In genomic region chr1:225447001-225447615, GRCh38 we compare ENCODE assay signal across 12 cellular contexts. TPM values are rescaled to one million over a fixed set of nuclear protein-coding genes. Genes with fewer than 3 reads are reported as not detected.
DNase-seq lines count a peak whose midpoint lies in the region; ATAC-seq, FAIRE-seq and TF ChIP-seq lines count a peak whose summit lies in the region.
"Had no signal": no experiment of that assay in that cellular context is flagged by ENCODE, and none has a peak within 500 bp of the region (broad histone marks: within the 10 kb centered on the region; RNA-seq: fewer than 3 reads in every experiment).

No MANE protein-coding gene starts in this region.

- no peaks in the 10 kb centered on the region for H3K36me3 ChIP-seq in IMR-90 (ENCODE audit: control insufficient read depth, insufficient read depth, low read length)
- no peaks in the 10 kb centered on the region for H3K36me3 ChIP-seq in astrocyte (ENCODE audit: insufficient read depth, low read length)

- intact Hi-C loops in IMR-90 (cut with micrococcal nuclease): no loop called here

- POLR2A ChIA-PET in IMR-90 (lab: Charles Lee; ENCODE audit: unreplicated experiment): no interaction called here

- H3K79me2 ChIP-seq in astrocyte (ENCODE audit: insufficient read depth, low read length): no peaks in the 10 kb centered on the region

- H4K5ac ChIP-seq in IMR-90 (ENCODE audit: low read depth, low read length): peak overlapping the region; percentile 3; the same call in 1 of the 2 replicates

- no peak for TF ChIP-seq RAD21 in IMR-90 (IDR thresholded peaks at IDR 0.05; ENCODE audit: low read length)

- no peak for FAIRE-seq in astrocyte (lab: Jason Lieb, UNC)
- FAIRE-seq: D721Med had no signal

- H3K9me3 ChIP-seq in IMR-90 (ENCODE audit: control insufficient read depth, insufficient read depth, low read length): no peaks in the 10 kb centered on the region
- H3K9me3 ChIP-seq in astrocyte (ENCODE audit: insufficient read depth, low read depth, low read length): no peaks in the 10 kb centered on the region
- H3K9me3 ChIP-seq: body of pancreas had no signal

- H2BK120ac ChIP-seq in IMR-90 (ENCODE audit: low read depth, low read length): peak overlapping the region; percentile 72; the same call in 1 of the 2 replicates

- TF ChIP-seq CTCF in IMR-90 (conservative IDR thresholded peaks at IDR 0.05; ENCODE audit: low read depth, low read length): no peak
- TF ChIP-seq CTCF in astrocyte (IDR thresholded peaks at IDR 0.05; ENCODE audit: insufficient read depth, low read depth, low read length): no peak

- no peaks in the 10 kb centered on the region for H4K20me1 ChIP-seq in IMR-90 (ENCODE audit: insufficient read depth, low read length)
- H4K20me1 ChIP-seq in astrocyte (ENCODE audit: insufficient read depth, low read length): no peaks in the 10 kb centered on the region

- no peaks in the 10 kb centered on the region for H3K27me3 ChIP-seq in IMR-90 (ENCODE audit: control insufficient read depth, insufficient read depth, low read length)
- peaks cover 20% of the 10 kb centered on the region for H3K27me3 ChIP-seq in astrocyte (ENCODE audit: insufficient read depth, low read length)
- H3K27me3 ChIP-seq: body of pancreas had no signal

- H3K4me1 ChIP-seq in IMR-90 (ENCODE audit: control insufficient read depth, insufficient read depth, low read length): peaks cover 11% of the 10 kb centered on the region
- peaks cover 31% of the 10 kb centered on the region for H3K4me1 ChIP-seq in astrocyte (ENCODE audit: insufficient read depth, low read length)

- 74% methylated on average over 4 of the region's 9 CpGs; no CpG with 5 or more reads in 1 of the 2 experiments for WGBS in IMR-90 (ENCODE audit: extremely low coverage in 2 of 2, insufficient read length in 1 of 2), 2 experiments

- dilution Hi-C loops in IMR-90 (cut with HindIII; ENCODE audit: low sequenced_read_pairs, unreplicated experiment): no loop called here

- H3K4ac ChIP-seq in IMR-90 (ENCODE audit: low read depth, low read length): peak overlapping the region; percentile 67; the same call in 1 of the 2 replicates

- H2BK15ac ChIP-seq in IMR-90 (ENCODE audit: low read depth, low read length): no peak overlapping the region; the same call in 2 of the 3 replicates

- peak overlapping the region; percentile 43; the same call in 1 of the 2 replicates for H3K23ac ChIP-seq in IMR-90 (ENCODE audit: low read depth, low read length)

- H2BK20ac ChIP-seq in IMR-90 (ENCODE audit: low read depth, low read length): peak overlapping the region; percentile 58; the same call in 1 of the 2 replicates

- H3K18ac ChIP-seq in IMR-90 (ENCODE audit: low read depth, low read length): no peak overlapping the region; the same call in 1 of the 2 replicates

- no peak overlapping the region for H3K56ac ChIP-seq in IMR-90 (ENCODE audit: extremely low read depth, insufficient read depth, low read length)

- peaks cover 4% of the 10 kb centered on the region for H3K9me3 Mint-ChIP-seq in astrocyte (ENCODE audit: unreplicated experiment)
- H3K9me3 Mint-ChIP-seq in natural killer cell treated with Interleukin-12 subunit alpha and Interleukin-12 subunit beta and Interleukin-15 and Interleukin-18, amount 100 ng/mL, for 72 hours: no peaks in the 10 kb centered on the region
- H3K9me3 Mint-ChIP-seq: H9 had no signal

- 0 out of 2 replicates have a peak, but pooled peaks cover 5% of the 10 kb centered on the region for H3K9me1 ChIP-seq in IMR-90 (ENCODE audit: insufficient read depth, low read length)

- TF ChIP-seq POLR2A in IMR-90 (IDR thresholded peaks at IDR 0.05; ENCODE audit: low read depth, low read length): no peak

- H3K27ac Mint-ChIP-seq in astrocyte (ENCODE audit: unreplicated experiment): no peak overlapping the region
- peak overlapping the region in 1 of 2 donors; percentile 92 for H3K27ac Mint-ChIP-seq in natural killer cell treated with Interleukin-12 subunit alpha and Interleukin-12 subunit beta and Interleukin-15 and Interleukin-18, amount 100 ng/mL, for 72 hours
- H3K27ac Mint-ChIP-seq: H9 had no signal

- H2AFZ ChIP-seq in IMR-90 (replicated peaks; ENCODE audit: low read length, poor library complexity) (peak overlapping the region; percentile 89), astrocyte (ENCODE audit: low read depth, low read length) (no peak overlapping the region)

- no peak overlapping the region for H3K4me3 Mint-ChIP-seq in astrocyte (ENCODE audit: unreplicated experiment)
- H3K4me3 Mint-ChIP-seq in natural killer cell treated with Interleukin-12 subunit alpha and Interleukin-12 subunit beta and Interleukin-15 and Interleukin-18, amount 100 ng/mL, for 72 hours: no peak overlapping the region
- H3K4me3 Mint-ChIP-seq: H9 had no signal

- H4K91ac ChIP-seq in IMR-90 (ENCODE audit: insufficient read depth, low read depth, low read length): no peak overlapping the region

- BruUV-seq in IMR-90 (replicated peaks; lab: Mats Ljungman, UMichigan): no TSS peak

- in situ Hi-C loops in IMR-90 (cut with MboI; ENCODE audit: low sequenced_read_pairs): no loop called here

- DNase-seq in IMR-90 (no peak), astrocyte (ENCODE audit: low read depth) (no peak), mesenteric fat pad (ENCODE audit: low spot score) (peak; percentile 57), substantia nigra (lab: John Stamatoyannopoulos, UW) (peak in 2 of 49 donors; percentile 37 to 64), COLO829 (ENCODE audit: low spot score) (no peak), amygdala (lab: John Stamatoyannopoulos, UW) (no peak)
- DNase-seq in natural killer cell treated with Interleukin-12 subunit alpha and Interleukin-12 subunit beta and Interleukin-15 and Interleukin-18, amount 100 ng/mL, for 72 hours (ENCODE audit: low spot score): no peak
- DNase-seq: body of pancreas, H9, NCI-H187, T-helper 1 cell had no signal

- CTCF ChIA-PET in IMR-90 (lab: Yijun Ruan, JAX): no interaction called here

- H3K4me2 ChIP-seq in IMR-90 (ENCODE audit: low read depth, low read length) (no peak overlapping the region), astrocyte (ENCODE audit: low read length) (no peak overlapping the region)

- ATAC-seq in IMR-90 (ENCODE audit: low read depth): peak; percentile 10
- no peak for ATAC-seq in natural killer cell treated with Interleukin-12 subunit alpha and Interleukin-12 subunit beta and Interleukin-15 and Interleukin-18, amount 100 ng/mL, for 72 hours
- ATAC-seq: body of pancreas had no signal

- H2AK5ac ChIP-seq in IMR-90 (ENCODE audit: low read depth, low read length): peak overlapping the region; percentile 65; the same call in 1 of the 2 replicates

- H3K14ac ChIP-seq in IMR-90 (replicated peaks; ENCODE audit: low read depth, low read length): 0 out of 2 replicates have a peak overlapping the region, but pooled peaks have one; percentile 62

- no peaks in the 10 kb centered on the region for H3K36me3 Mint-ChIP-seq in astrocyte (ENCODE audit: low read depth, unreplicated experiment)
- no peaks in the 10 kb centered on the region for H3K36me3 Mint-ChIP-seq in natural killer cell treated with Interleukin-12 subunit alpha and Interleukin-12 subunit beta and Interleukin-15 and Interleukin-18, amount 100 ng/mL, for 72 hours

- H4K8ac ChIP-seq in IMR-90 (ENCODE audit: low read depth in 2 of 2, low read length in 2 of 2): no peak overlapping the region

- peaks cover 2% of the 10 kb centered on the region for H3K4me1 Mint-ChIP-seq in astrocyte (ENCODE audit: low read depth, unreplicated experiment)
- peaks cover 63 to 64% of the 10 kb centered on the region in 2 donors for H3K4me1 Mint-ChIP-seq in natural killer cell treated with Interleukin-12 subunit alpha and Interleukin-12 subunit beta and Interleukin-15 and Interleukin-18, amount 100 ng/mL, for 72 hours (ENCODE audit: low read depth in 2 of 2)

- H2BK5ac ChIP-seq in IMR-90 (ENCODE audit: low read depth, low read length, poor library complexity, severe bottlenecking): no peak overlapping the region

- H3K27ac ChIP-seq in IMR-90 (ENCODE audit: insufficient read depth, low read length) (no peak overlapping the region; the same call in 1 of the 2 replicates), astrocyte (ENCODE audit: low read depth, low read length) (no peak overlapping the region), substantia nigra (ENCODE audit: low read depth, low read length, poor library complexity, severe bottlenecking) (peak overlapping the region; percentile 69)

- H2AK9ac ChIP-seq in IMR-90 (replicated peaks; ENCODE audit: low read depth, low read length, poor library complexity): no peak overlapping the region

- H3K9ac ChIP-seq in IMR-90 (ENCODE audit: low read depth, low read length) (0 out of 2 replicates have a peak overlapping the region, but pooled peaks have one; percentile 34), astrocyte (ENCODE audit: low read length) (peak overlapping the region; percentile 30)

- H3K27me3 Mint-ChIP-seq in astrocyte (ENCODE audit: low read depth, unreplicated experiment): peaks cover 20% of the 10 kb centered on the region
- no peaks in the 10 kb centered on the region for H3K27me3 Mint-ChIP-seq in natural killer cell treated with Interleukin-12 subunit alpha and Interleukin-12 subunit beta and Interleukin-15 and Interleukin-18, amount 100 ng/mL, for 72 hours

- no peak overlapping the region for H3K4me3 ChIP-seq in IMR-90 (ENCODE audit: insufficient read depth, low read depth, low read length)
- no peak overlapping the region for H3K4me3 ChIP-seq in astrocyte (ENCODE audit: insufficient read depth, low read depth, low read length)
- H3K4me3 ChIP-seq: body of pancreas had no signal

- no peaks in the 10 kb centered on the region for H3K79me1 ChIP-seq in IMR-90 (ENCODE audit: low read depth in 1 of 2, low read length in 2 of 2)

TF ChIP-seq in IMR-90, 13 proteins besides CTCF, POLR2A, EP300 and RAD21 (continues in another document):
- TF ChIP-seq CHD1 (IDR thresholded peaks at IDR 0.05; ENCODE audit: low read depth, low read length) (no peak), BHLHE40 (IDR thresholded peaks at IDR 0.05; ENCODE audit: low read depth, low read length) (no peak), MAFK (IDR thresholded peaks at IDR 0.05; ENCODE audit: low read depth, low read length) (no peak), MXI1 (IDR thresholded peaks at IDR 0.05; ENCODE audit: borderline replicate concordance, low read depth, low read length) (no peak), RFX5 (IDR thresholded peaks at IDR 0.05; ENCODE audit: low read depth, low read length) (no peak), NFE2L2 (IDR thresholded peaks at IDR 0.05; ENCODE audit: low read depth, low read length) (no peak), SMC3 (IDR thresholded peaks at IDR 0.05; ENCODE audit: low read depth, low read length) (no peak), FOS (IDR thresholded peaks at IDR 0.05; ENCODE audit: low read depth, low read length) (no peak), RCOR1 (IDR thresholded peaks at IDR 0.05; ENCODE audit: insufficient replicate concordance, low read length) (no peak)

RNA-seq across cellular contexts. Expression of gene LBR, which starts 19.3 kb away (rescaled TPM):
- total RNA-seq in IMR-90 (2012; rRNA removed): 21.3 and 37.5 TPM in 2 replicates
- polyA plus RNA-seq in IMR-90 (2012; rRNA removed): 18.2 and 24.9 TPM in 2 replicates
- polyA plus RNA-seq in IMR-90 (2012; cell fraction: cytosol; rRNA removed): 5.2 and 5.4 TPM in 2 replicates
- polyA plus RNA-seq in IMR-90 (2012; cell fraction: nucleus; rRNA removed; ENCODE audit: low replicate concordance): 9.9 and 32.7 TPM in 2 replicates
- 35.0 and 42.6 TPM in 2 replicates for total RNA-seq in astrocyte
- 55.3 TPM for total RNA-seq in mesenteric fat pad
- total RNA-seq in natural killer cell treated with Interleukin-12 subunit alpha and Interleukin-12 subunit beta and Interleukin-15 and Interleukin-18, amount 100 ng/mL, for 72 hours: 100 to 1,000 TPM; 127 to 173 TPM
